In the genomic region with DNA sequence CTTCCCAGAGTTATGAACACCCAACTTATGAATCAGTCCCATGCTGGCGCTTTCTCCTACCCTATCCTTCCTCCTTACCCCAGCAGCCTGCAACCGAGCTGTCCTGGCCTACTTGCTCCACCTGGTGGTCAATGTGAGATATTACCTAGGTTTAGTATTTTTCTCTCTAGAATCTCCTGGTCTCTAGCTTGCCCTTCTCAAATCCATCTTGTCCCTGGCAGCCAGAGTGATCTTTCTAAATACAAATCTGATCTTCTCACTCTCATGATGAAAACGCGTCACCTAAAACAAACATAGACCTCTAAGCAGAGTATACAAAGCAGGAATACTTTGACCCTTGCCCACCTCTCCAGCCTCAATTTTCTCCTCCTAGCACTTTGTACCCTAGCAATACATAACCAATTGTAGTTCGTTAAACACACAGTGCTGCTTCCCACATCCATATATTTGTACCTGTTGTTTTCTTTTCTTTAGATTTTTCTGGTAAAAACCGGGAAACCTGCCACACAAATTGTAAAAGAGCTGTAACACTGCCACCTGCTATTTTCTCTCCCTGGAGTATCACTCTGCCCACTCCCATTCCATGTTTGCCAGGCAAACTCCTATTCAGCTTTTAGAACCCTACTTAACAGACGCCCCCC, we compare ENCODE assay signal across 9 cellular contexts. TPM values are rescaled to one million over a fixed set of nuclear protein-coding genes. Genes with fewer than 3 reads are reported as not detected.
A peak's percentile ranks its signal among the peaks of the same experiment; 100 is the strongest.
DNase-seq lines count a peak whose midpoint lies in the region; ATAC-seq and TF ChIP-seq lines count a peak whose summit lies in the region.
"Had no signal": no experiment of that assay in that cellular context is flagged by ENCODE, and none has a peak within 500 bp of the region (broad histone marks: within the 10 kb centered on the region; RNA-seq: fewer than 3 reads in every experiment).

No MANE protein-coding gene starts in this region.

- peak; percentile 39; the same call in 2 of the 3 replicates for ATAC-seq in DND-41 (ENCODE audit: insufficient read depth, low read depth)
- peak; percentile 59 for ATAC-seq in HG02759 (IDR thresholded peaks at IDR 0.05; ENCODE audit: unreplicated experiment)
- ATAC-seq in GM21526 (IDR thresholded peaks at IDR 0.05; ENCODE audit: low FRiP score, unreplicated experiment): no peak

- H3K4me1 Mint-ChIP-seq in osteocyte (ENCODE audit: unreplicated experiment): no peaks in the 10 kb centered on the region

- peaks cover 3% of the 10 kb centered on the region for H3K27me3 Mint-ChIP-seq in osteocyte (ENCODE audit: unreplicated experiment)

- H3K9me3 Mint-ChIP-seq in osteocyte (ENCODE audit: unreplicated experiment): peaks cover 5% of the 10 kb centered on the region

- H3K9me3 ChIP-seq in DND-41 (ENCODE audit: insufficient read depth, low read length, severe bottlenecking) (peaks cover 6% of the 10 kb centered on the region), NT2/D1 (ENCODE audit: insufficient read depth, low read length) (no peaks in the 10 kb centered on the region)

- no peak overlapping the region for H3K4me3 ChIP-seq in DND-41 (ENCODE audit: low read depth in 1 of 2, low read length in 2 of 2)
- no peak overlapping the region for H3K4me3 ChIP-seq in NT2/D1 (ENCODE audit: insufficient read length, low read depth)
- H3K4me3 ChIP-seq in fibroblast of pulmonary artery (replicated peaks; ENCODE audit: low read depth, low read length): no peak overlapping the region
- H3K4me3 ChIP-seq: SK-N-MC had no signal

- H4K20me1 ChIP-seq in DND-41 (ENCODE audit: insufficient read depth, low read length): no peaks in the 10 kb centered on the region

- peak; percentile 67 for TF ChIP-seq CTCF in DND-41 (IDR thresholded peaks at IDR 0.05; ENCODE audit: borderline replicate concordance, extremely low read depth, low read length, poor library complexity, severe bottlenecking)
- peak; percentile 77 for TF ChIP-seq CTCF in fibroblast of pulmonary artery (IDR thresholded peaks at IDR 0.05; ENCODE audit: low read length, missing control alignments)
- peak; percentile 66 for TF ChIP-seq CTCF in osteocyte (IDR thresholded peaks at IDR 0.05)

- H3K36me3 ChIP-seq in DND-41 (ENCODE audit: insufficient read depth, low read length) (no peaks in the 10 kb centered on the region), NT2/D1 (ENCODE audit: insufficient read depth, insufficient read length, low read length) (no peaks in the 10 kb centered on the region)

- H3K4me1 ChIP-seq in DND-41 (ENCODE audit: insufficient read depth, low read length) (no peaks in the 10 kb centered on the region), NT2/D1 (ENCODE audit: insufficient read depth, insufficient read length) (no peaks in the 10 kb centered on the region)

- no peak overlapping the region for H3K27ac ChIP-seq in DND-41 (ENCODE audit: low read length)
- H3K27ac ChIP-seq: SK-N-MC had no signal

- no peaks in the 10 kb centered on the region for H3K79me2 ChIP-seq in DND-41 (ENCODE audit: insufficient read depth, low read length)

- DNase-seq in DND-41: peak; percentile 18
- DNase-seq in NT2/D1 (ENCODE audit: low read depth, low spot score): peak; percentile 65
- peak; percentile 28 for DNase-seq in activated T-cell treated with anti-CD3 and anti-CD28 coated beads for 48 hours (ENCODE audit: low read depth)
- peak; percentile 78 for DNase-seq in fibroblast of pulmonary artery (ENCODE audit: low read depth)
- DNase-seq in osteocyte (ENCODE audit: extremely low spot score, unreplicated experiment): no peak
- no peak for DNase-seq in superior temporal gyrus (ENCODE audit: extremely low spot score)

- H3K36me3 Mint-ChIP-seq in osteocyte (ENCODE audit: unreplicated experiment): peaks cover 3% of the 10 kb centered on the region

- H2AFZ ChIP-seq in DND-41 (ENCODE audit: low read depth, low read length): no peak overlapping the region

- no peak overlapping the region for H3K27ac Mint-ChIP-seq in osteocyte (ENCODE audit: unreplicated experiment)

- H3K4me3 Mint-ChIP-seq in osteocyte (ENCODE audit: unreplicated experiment): no peak overlapping the region

- H3K9ac ChIP-seq in DND-41 (ENCODE audit: low read depth, low read length): no peak overlapping the region
- H3K9ac ChIP-seq in NT2/D1 (ENCODE audit: insufficient read length, low read depth): no peak overlapping the region

- H3K4me2 ChIP-seq in DND-41 (ENCODE audit: insufficient read depth, low read length): no peak overlapping the region

- peaks cover 11% of the 10 kb centered on the region for H3K27me3 ChIP-seq in DND-41 (ENCODE audit: insufficient read depth, low read length, poor library complexity)
- H3K27me3 ChIP-seq in NT2/D1 (ENCODE audit: insufficient read depth, insufficient read length): no peaks in the 10 kb centered on the region

RNA-seq across cellular contexts. Expression of gene TCP11L2, which starts 20.0 kb away (rescaled TPM):
- 42.7 and 46.9 TPM in 2 replicates for total RNA-seq in osteocyte

RNA-seq across cellular contexts. Expression of gene CKAP4, which starts 34.8 kb away (rescaled TPM):
- total RNA-seq in osteocyte: 182 and 197 TPM in 2 replicates

Comparison
In these comparisons a context has a peak if more than half of its experiments do, and no peak if none do; other contexts are left out.
1. DNase-seq: peak in DND-41 (single experiment), NT2/D1 (single experiment), activated T-cell treated with anti-CD3 and anti-CD28 coated beads for 48 hours (single experiment) and fibroblast of pulmonary artery (single experiment); none in osteocyte (single experiment) and superior temporal gyrus (single experiment).
2. Peak in every context shown above with its lines, with median percentiles within 50 percentile points of each other: CTCF ChIP-seq.